Comparison of ENCODE assay signal across 8 cellular contexts in genomic region chr10:100186813-100187212, GRCh38. TPM values are rescaled to one million over a fixed set of nuclear protein-coding genes. Genes with fewer than 3 reads are reported as not detected.
DNase-seq lines count a peak whose midpoint lies in the region; ATAC-seq and TF ChIP-seq lines count a peak whose summit lies in the region.

No MANE protein-coding gene starts in this region.

- no peak for TF ChIP-seq POLR2A in tibial nerve (IDR thresholded peaks at IDR 0.05)

- no TSS peak for BruUV-seq in MCF 10A (replicated peaks; lab: Mats Ljungman, UMichigan)

- no peak overlapping the region for H2AK5ac ChIP-seq in mesendoderm (ENCODE audit: low read length)

- H3K4me1 ChIP-seq in mesendoderm (ENCODE audit: control insufficient read depth, low read depth, low read length) (peaks cover 2% of the 10 kb centered on the region), tibial nerve (peaks cover 0 to 46% (median 18%) of the 10 kb centered on the region in 4 donors)

- H3K4me3 Mint-ChIP-seq in MCF 10A (ENCODE audit: unreplicated experiment), result peak overlapping the region; percentile 94

- TF ChIP-seq CTCF in MCF 10A (IDR thresholded peaks at IDR 0.05; ENCODE audit: unreplicated experiment), result no peak
- TF ChIP-seq CTCF in tibial nerve (IDR thresholded peaks at IDR 0.05), result no peak

- no peak overlapping the region for H2BK120ac ChIP-seq in mesendoderm (ENCODE audit: low read depth, low read length)

- H3K36me3 Mint-ChIP-seq in MCF 10A (ENCODE audit: insufficient read depth, unreplicated experiment), result peaks cover 36% of the 10 kb centered on the region

- peaks cover 31% of the 10 kb centered on the region for H3K4me1 Mint-ChIP-seq in MCF 10A (ENCODE audit: insufficient read depth, unreplicated experiment)

- H3K27me3 ChIP-seq in mesendoderm (ENCODE audit: insufficient read depth, low read length, poor library complexity) (no peaks in the 10 kb centered on the region), tibial nerve (no peaks in the 10 kb centered on the region)

- H3K79me1 ChIP-seq in mesendoderm (ENCODE audit: low read length), result peaks cover 3% of the 10 kb centered on the region

- no peak overlapping the region for H4K8ac ChIP-seq in mesendoderm (ENCODE audit: low read depth, low read length)

- intact Hi-C loops in MCF 10A (cut with micrococcal nuclease), result loop anchor here (5.0 to 10.0 kb wide), 3 partner anchors 142 to 340 kb away; partner anchors contain the start of gene DNMBP

- H3K27ac ChIP-seq in mesendoderm (ENCODE audit: low read depth, low read length) (no peak overlapping the region), tibial nerve (peak overlapping the region; percentile 65 to 97 (median 92))

- peaks cover 3% of the 10 kb centered on the region for H3K79me2 ChIP-seq in mesendoderm (ENCODE audit: control insufficient read depth, insufficient read depth, low read length)

- H3K4me3 ChIP-seq in mesendoderm (ENCODE audit: low read length), result no peak overlapping the region
- peak overlapping the region; percentile 75 to 94 (median 86) for H3K4me3 ChIP-seq in tibial nerve

- peak overlapping the region; percentile 56 for H3K23ac ChIP-seq in mesendoderm (ENCODE audit: low read length)

- whole genome bisulfite sequencing in mesendoderm (ENCODE audit: extremely low coverage, insufficient coverage, low lambda C conversion rate), result no CpG with 5 or more reads among the region's 14 CpGs
- WGBS in tibial nerve, 2 donors, result 71 to 74% methylated on average over 14 of the region's 14 CpGs

- H3K9me3 Mint-ChIP-seq in MCF 10A (ENCODE audit: unreplicated experiment), result no peaks in the 10 kb centered on the region

- peak overlapping the region; percentile 97 for H3K56ac ChIP-seq in mesendoderm (ENCODE audit: low read length)

- H3K18ac ChIP-seq in mesendoderm (ENCODE audit: low read length), result no peak overlapping the region

- H3K9ac ChIP-seq in mesendoderm (ENCODE audit: low read length), result peak overlapping the region; percentile 97

- peak overlapping the region; percentile 25 for H3K4me2 ChIP-seq in mesendoderm (ENCODE audit: low read length)

- POLR2A ChIA-PET in MCF 10A (lab: Yijun Ruan, JAX), result interaction anchor here (0.7 to 4.8 kb wide), 8 partner anchors 11 to 454 kb away, joined by 3 to 44 read pairs (median 5); partner anchors contain the start of genes COX15, CUTC and DNMBP

- TF ChIP-seq EP300 in tibial nerve (IDR thresholded peaks at IDR 0.05), result no peak

- CTCF ChIA-PET in MCF 10A (lab: Yijun Ruan, JAX), result interaction anchor here (1.3 kb wide), 1 partner anchor 279 kb away, joined by 3 read pairs; no protein-coding TSS in a partner anchor

- H3K27ac Mint-ChIP-seq in MCF 10A (ENCODE audit: low read depth, unreplicated experiment), result peak overlapping the region; percentile 90

- H3K4ac ChIP-seq in mesendoderm (ENCODE audit: low read depth, low read length), result no peak overlapping the region

- no peak overlapping the region for H2BK15ac ChIP-seq in mesendoderm (replicated peaks; ENCODE audit: low read depth)

- DNase-seq in NCI-H1105 treated with DMSO at 0.1 percent for 48 hours (lab: John Stamatoyannopoulos, UW), result peak; percentile 6
- no peak for DNase-seq in NCI-H1105 (lab: John Stamatoyannopoulos, UW)
- DNase-seq in RKO (ENCODE audit: low spot score), result peak; percentile 66
- peak; percentile 4 for DNase-seq in MCF 10A (ENCODE audit: unreplicated experiment)
- peak; percentile 6 for DNase-seq in mesendoderm
- DNase-seq in tibial nerve (ENCODE audit: low spot score in 2 of 2), result no peak
- no peak for DNase-seq in NCI-H146 (lab: John Stamatoyannopoulos, UW)

- no peak overlapping the region for H2BK5ac ChIP-seq in mesendoderm (ENCODE audit: low read length)

- no peak overlapping the region for H4K5ac ChIP-seq in mesendoderm (ENCODE audit: low read length)

- H3K9me3 ChIP-seq in tibial nerve, result no peaks in the 10 kb centered on the region

- no peak for ATAC-seq in GM21423 (IDR thresholded peaks at IDR 0.05; ENCODE audit: unreplicated experiment)

- H3K36me3 ChIP-seq in mesendoderm (ENCODE audit: control insufficient read depth, insufficient read depth, low read length) (peaks cover 2% of the 10 kb centered on the region), tibial nerve (peaks cover 0 to 41% (median 4%) of the 10 kb centered on the region in 3 donors)

- H3K27me3 Mint-ChIP-seq in MCF 10A (ENCODE audit: insufficient read depth, unreplicated experiment), result no peaks in the 10 kb centered on the region

RNA-seq across cellular contexts. Expression of gene ERLIN1, which starts 1.0 kb away (rescaled TPM):
- total RNA-seq in MCF 10A (2022) (38.0 and 42.9 TPM in 2 replicates), tibial nerve (10 to 100 TPM; 15.5 to 27.9 (median 25.0) TPM)
- 26.9 TPM for polyA plus RNA-seq in mesendoderm (2013, experiment 1 of 2)
- 25.3 TPM for polyA plus RNA-seq in mesendoderm (2013, experiment 2 of 2)

RNA-seq across cellular contexts. Expression of gene CHUK, which starts 42.6 kb away (rescaled TPM):
- total RNA-seq in MCF 10A (2022) (17.2 and 18.2 TPM in 2 replicates), tibial nerve (10 to 100 TPM; 15.5 to 23.4 (median 19.4) TPM)
- 12.8 TPM for polyA plus RNA-seq in mesendoderm (2013, experiment 1 of 2)
- polyA plus RNA-seq in mesendoderm (2013, experiment 2 of 2), result 12.5 TPM

Comparison
In these comparisons a context has a peak if more than half of its experiments do, and no peak if none do; other contexts are left out.
1. DNase-seq: peak in NCI-H1105 treated with DMSO at 0.1 percent for 48 hours (single experiment), RKO (single experiment), MCF 10A (single experiment) and mesendoderm (single experiment); none in NCI-H1105 (single experiment), tibial nerve (0 of 2) and NCI-H146 (single experiment).